ENCODE assay signal across 9 cellular contexts in genomic region chr2:30664761-30665358, GRCh38.
DNase-seq lines count a peak whose midpoint lies in the region; ATAC-seq and TF ChIP-seq lines count a peak whose summit lies in the region.
"Had no signal": no experiment of that assay in that cellular context is flagged by ENCODE, and none has a peak within 500 bp of the region (broad histone marks: within the 10 kb centered on the region; RNA-seq: fewer than 3 reads in every experiment).

No MANE protein-coding gene starts in this region.

- POLR2A ChIA-PET in WTC11 (lab: Charles Lee), result no interaction called here

- H3K4me1 Mint-ChIP-seq in WTC11, result no peaks in the 10 kb centered on the region

- no peak overlapping the region for H3K4me3 ChIP-seq in astrocyte of the spinal cord (ENCODE audit: low read depth, low read length)

- H3K9me3 Mint-ChIP-seq in WTC11, result peaks cover 39% of the 10 kb centered on the region

- H3K27ac Mint-ChIP-seq in WTC11, result no peak overlapping the region

- DNase-seq in AG08396 (ENCODE audit: low spot score), result peak; percentile 88
- peak; percentile 76 for DNase-seq in HPDE6-E6E7 (ENCODE audit: extremely low spot score)
- peak; percentile 97 for DNase-seq in astrocyte of the spinal cord (ENCODE audit: low read depth, low spot score)
- peak; percentile 99 for DNase-seq in myocyte (ENCODE audit: low read depth)
- no peak for DNase-seq in NCI-H345 (lab: John Stamatoyannopoulos, UW)
- DNase-seq in WTC11 (ENCODE audit: low spot score), result no peak
- DNase-seq in NK-92 treated with Interleukin-12 subunit alpha and Interleukin-12 subunit beta, amount 100 ng/mL, for 24 hours (lab: John Stamatoyannopoulos, UW), result no peak
- DNase-seq in stimulated activated naive CD4-positive, alpha-beta T cell treated with Interleukin-2 at 50 U/mL for 16 hours (lab: John Stamatoyannopoulos, UW), result no peak
- DNase-seq: activated CD4-positive, alpha-beta T cell treated with anti-CD3 and anti-CD28 coated beads for 1 hour had no signal

- TF ChIP-seq CTCF in astrocyte of the spinal cord (IDR thresholded peaks at IDR 0.05; ENCODE audit: low read depth, low read length) (no peak), WTC11 (IDR thresholded peaks at IDR 0.05) (no peak)

- ATAC-seq in WTC11, result no peak

- no peak overlapping the region for H3K4me3 Mint-ChIP-seq in WTC11

- CTCF ChIA-PET in WTC11 (lab: Charles Lee), result no interaction called here

- H3K27me3 Mint-ChIP-seq in WTC11 (ENCODE audit: low read depth), result peaks cover under 1% of the 10 kb centered on the region; the same call in 1 of the 2 replicates

- in situ Hi-C loops in astrocyte of the spinal cord (cut with HindIII; ENCODE audit: low sequenced_read_pairs), result no loop called here

- peaks cover 18% of the 10 kb centered on the region for H3K36me3 Mint-ChIP-seq in WTC11

TF ChIP-seq in WTC11, 78 proteins besides CTCF, POLR2A, EP300 and RAD21:
- no peak for TF ChIP-seq ZNF396 (CRISPR knock-in tag; IDR thresholded peaks at IDR 0.05; ENCODE audit: borderline replicate concordance)
- TF ChIP-seq ERG (CRISPR knock-in tag; IDR thresholded peaks at IDR 0.05), result no peak

Comparison
In these comparisons a context has a peak if more than half of its experiments do, and no peak if none do; other contexts are left out.
1. DNase-seq: peak in AG08396 (single experiment), HPDE6-E6E7 (single experiment), astrocyte of the spinal cord (single experiment) and myocyte (single experiment); none in NCI-H345 (single experiment), WTC11 (single experiment), NK-92 treated with Interleukin-12 subunit alpha and Interleukin-12 subunit beta, amount 100 ng/mL, for 24 hours (single experiment) and stimulated activated naive CD4-positive, alpha-beta T cell treated with Interleukin-2 at 50 U/mL for 16 hours (single experiment).